Comparison of ENCODE assay signal across 1 cellular context in the genomic region with DNA sequence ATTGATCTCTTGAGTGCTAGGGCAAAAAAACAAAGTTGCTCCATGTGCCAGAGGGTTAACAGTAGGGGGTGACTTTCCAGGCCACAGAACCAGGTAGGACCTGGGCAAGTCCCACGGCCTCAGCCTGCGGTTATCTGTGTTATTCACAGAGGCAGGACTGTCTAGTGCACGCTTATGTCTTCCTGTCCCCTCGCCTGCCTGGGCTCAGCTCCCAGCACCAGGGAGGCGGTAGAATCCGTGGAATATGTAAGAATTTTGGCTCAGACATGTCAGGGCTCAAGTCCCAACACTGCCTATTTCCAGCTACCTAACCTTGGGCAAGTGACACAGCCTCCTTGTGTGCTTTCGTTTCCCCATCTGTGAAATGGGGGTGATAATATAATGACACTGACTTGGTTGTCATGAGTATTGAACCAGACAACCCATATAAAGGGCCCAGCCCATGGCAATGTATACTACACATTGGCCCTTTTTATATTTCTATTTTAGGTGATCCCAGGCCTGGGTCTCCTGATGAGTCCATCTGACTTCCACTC.
TF ChIP-seq lines count a peak whose summit lies in the region.

No MANE protein-coding gene starts in this region.

TF ChIP-seq in H1, 55 proteins besides CTCF, POLR2A, EP300 and RAD21:
- no peak for TF ChIP-seq SIN3A (conservative IDR thresholded peaks at IDR 0.05 in 1 of 2, IDR thresholded peaks at IDR 0.05 in 1 of 2; ENCODE audit: low read depth in 1 of 2, low read length in 2 of 2)
- no peak for TF ChIP-seq EZH2 (IDR thresholded peaks at IDR 0.05; ENCODE audit: low read depth, low read length, severe bottlenecking)
- no peak for TF ChIP-seq BRCA1 (IDR thresholded peaks at IDR 0.05; ENCODE audit: low read depth, low read length)
- TF ChIP-seq SP2 (IDR thresholded peaks at IDR 0.05; ENCODE audit: low read length): no peak
- no peak for TF ChIP-seq SRF (IDR thresholded peaks at IDR 0.05; ENCODE audit: low read depth, low read length)
